In the genomic region with DNA sequence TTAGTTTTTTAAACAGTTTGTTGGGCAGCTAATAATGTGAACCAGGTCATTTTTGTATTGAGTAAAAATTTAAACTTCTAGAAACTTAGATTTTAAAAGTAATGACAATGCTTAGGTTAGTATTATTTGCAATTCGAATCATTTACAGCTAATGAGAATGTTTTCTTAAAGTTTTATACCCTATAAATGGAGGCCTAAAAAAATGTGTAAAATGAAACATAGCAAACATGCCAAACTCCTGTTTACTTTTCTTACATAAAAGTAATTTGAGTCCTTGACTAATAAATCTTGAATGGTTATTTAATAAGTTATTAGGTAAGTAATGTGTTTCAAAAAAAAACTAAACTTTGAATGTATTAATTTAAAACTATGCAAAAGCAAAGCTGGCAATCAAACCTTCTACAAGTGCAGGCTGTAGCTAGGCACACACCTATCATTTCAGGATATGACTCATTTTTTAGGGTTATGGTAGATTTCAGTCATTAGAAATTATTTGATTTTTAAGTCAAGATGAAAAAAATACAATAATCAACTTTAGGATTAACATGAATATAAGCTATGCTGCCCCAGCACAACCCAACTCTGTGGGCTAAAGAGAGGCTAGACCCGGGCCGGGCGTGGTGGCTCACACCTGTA, we compare ENCODE assay signal across 21 cellular contexts. TPM values are rescaled to one million over a fixed set of nuclear protein-coding genes. Genes with fewer than 3 reads are reported as not detected.
DNase-seq lines count a peak whose midpoint lies in the region; TF ChIP-seq lines count a peak whose summit lies in the region.
"Had no signal": no experiment of that assay in that cellular context is flagged by ENCODE, and none has a peak within 500 bp of the region (broad histone marks: within the 10 kb centered on the region; RNA-seq: fewer than 3 reads in every experiment).

No MANE protein-coding gene starts in this region.

- H3K27ac ChIP-seq in BLaER1, result no peak overlapping the region
- H3K27ac ChIP-seq in Karpas-422 (ENCODE audit: low read length), result 0 out of 2 replicates have a peak overlapping the region, but pooled peaks have one; percentile 25
- 0 out of 2 replicates have a peak overlapping the region, but pooled peaks have one; percentile 5 for H3K27ac ChIP-seq in SU-DHL-6 (ENCODE audit: low read depth, low read length)
- H3K27ac ChIP-seq in epithelial cell of prostate, result peak overlapping the region; percentile 69
- no peak overlapping the region for H3K27ac ChIP-seq in tibial artery

- H3K9me3 ChIP-seq in BLaER1 (no peaks in the 10 kb centered on the region), Karpas-422 (ENCODE audit: low read length) (no peaks in the 10 kb centered on the region), SU-DHL-6 (ENCODE audit: insufficient read depth, low read length) (no peaks in the 10 kb centered on the region), tibial artery (no peaks in the 10 kb centered on the region)

- H3K27me3 ChIP-seq in BLaER1 (no peaks in the 10 kb centered on the region), Karpas-422 (ENCODE audit: low read length) (no peaks in the 10 kb centered on the region), SU-DHL-6 (ENCODE audit: low read length) (no peaks in the 10 kb centered on the region), tibial artery (no peaks in the 10 kb centered on the region)

- H3F3A ChIP-seq in SU-DHL-6 (ENCODE audit: insufficient read depth), result peaks cover 41% of the 10 kb centered on the region

- intact Hi-C loops in tibial artery (cut with DNase I; ENCODE audit: low total_unique reads), result no loop called here

- H3K9ac ChIP-seq in BLaER1 (no peak overlapping the region), Karpas-422 (ENCODE audit: low read length) (no peak overlapping the region), SU-DHL-6 (ENCODE audit: low read length) (no peak overlapping the region)

- H4K20me1 ChIP-seq in BLaER1 (peaks cover 100% of the 10 kb centered on the region), Karpas-422 (ENCODE audit: insufficient read depth, low read depth, low read length) (peaks cover 12% of the 10 kb centered on the region; the same call in 1 of the 2 replicates), SU-DHL-6 (ENCODE audit: low read depth, low read length) (peaks cover 13% of the 10 kb centered on the region; the same call in 1 of the 2 replicates)

- no peaks in the 10 kb centered on the region for H3K9me2 ChIP-seq in Karpas-422 (replicated peaks; ENCODE audit: insufficient read depth, low read length)
- no peaks in the 10 kb centered on the region for H3K9me2 ChIP-seq in SU-DHL-6 (replicated peaks; ENCODE audit: insufficient read depth, low read length)

- H3K4me2 ChIP-seq in BLaER1 (peak overlapping the region; percentile 33; the same call in 1 of the 2 replicates), Karpas-422 (ENCODE audit: low read depth, low read length, poor library complexity, severe bottlenecking) (no peak overlapping the region), SU-DHL-6 (ENCODE audit: low read depth, low read length, poor library complexity, severe bottlenecking) (no peak overlapping the region)

- no peak for TF ChIP-seq CTCF in SU-DHL-6 (IDR thresholded peaks at IDR 0.05; ENCODE audit: insufficient read depth, low read length, poor library complexity, severe bottlenecking)
- no peak for TF ChIP-seq CTCF in tibial artery (IDR thresholded peaks at IDR 0.05)
- no peak for TF ChIP-seq CTCF in foreskin fibroblast (IDR thresholded peaks at IDR 0.05; ENCODE audit: low read depth, low read length)

- DNase-seq in Karpas-422 (no peak), epithelial cell of prostate (ENCODE audit: low read depth, low spot score) (no peak), NCI-H1417 (lab: John Stamatoyannopoulos, UW) (no peak), tibial artery (no peak), foreskin fibroblast (no peak), HUDEP-2 (lab: John Stamatoyannopoulos, UW; ENCODE audit: unreplicated experiment in 76 of 76) (no peak)
- DNase-seq: C1 segment of cervical spinal cord; Calu3; DMS153; GF-D8; NCI-H1092 treated with DMSO at 0.1 percent for 48 hours; NCI-H2029 treated with DMSO at 0.1 percent for 48 hours; NCI-H226; NCI-H510A treated with DMSO at 0.1 percent for 48 hours; NCI-H774; NK-92 treated with Interleukin-12 subunit alpha and Interleukin-12 subunit beta, amount 100 ng/mL, for 24 hours; Right ventricle myocardium superior; SW 1271 had no signal

- H3K4me1 ChIP-seq in BLaER1 (peaks cover 53% of the 10 kb centered on the region), Karpas-422 (ENCODE audit: low read length) (peaks cover 59% of the 10 kb centered on the region), tibial artery (no peaks in the 10 kb centered on the region)

- no peak overlapping the region for H2AFZ ChIP-seq in Karpas-422 (ENCODE audit: low read length)
- H2AFZ ChIP-seq in SU-DHL-6 (ENCODE audit: low read depth, low read length, severe bottlenecking), result no peak overlapping the region

- peaks cover 9% of the 10 kb centered on the region; the same call in 1 of the 2 replicates for H3K36me3 ChIP-seq in BLaER1
- H3K36me3 ChIP-seq in Karpas-422 (ENCODE audit: insufficient read depth, low read length), result peaks cover 4% of the 10 kb centered on the region; the same call in 1 of the 2 replicates
- no peaks in the 10 kb centered on the region for H3K36me3 ChIP-seq in SU-DHL-6 (ENCODE audit: low read length)
- H3K36me3 ChIP-seq in tibial artery, result no peaks in the 10 kb centered on the region

- H3K4me3 ChIP-seq in BLaER1 (no peak overlapping the region), Karpas-422 (ENCODE audit: low read length) (no peak overlapping the region), SU-DHL-6 (ENCODE audit: insufficient read depth, low read length, poor library complexity, severe bottlenecking) (no peak overlapping the region), tibial artery (no peak overlapping the region), foreskin fibroblast (ENCODE audit: low read depth in 1 of 2, low read length in 2 of 2) (no peak overlapping the region)
- H3K4me3 ChIP-seq: K562 had no signal

- H3K79me2 ChIP-seq in Karpas-422 (ENCODE audit: low read length), result peaks cover 99% of the 10 kb centered on the region
- H3K79me2 ChIP-seq in SU-DHL-6 (ENCODE audit: insufficient read depth, low read length), result peaks cover 99% of the 10 kb centered on the region

RNA-seq across cellular contexts. Expression of a gene that starts 41.5 kb away (rescaled TPM):
- total RNA-seq in Karpas-422 (2014; rRNA removed; shearing (Covaris generic); ENCODE audit: low replicate concordance), result 52.0 and 77.7 TPM in 2 replicates

Comparison
In these comparisons a context has a peak if more than half of its experiments do, and no peak if none do; other contexts are left out.
1. H3K27ac ChIP-seq: peak in Karpas-422 (single experiment), SU-DHL-6 (single experiment) and epithelial cell of prostate (single experiment); none in BLaER1 (single experiment) and tibial artery (0 of 2).